Comparison of ENCODE assay signal across 17 cellular contexts in genomic region chr10:58771850-58772249, GRCh38.
DNase-seq lines count a peak whose midpoint lies in the region; ATAC-seq and TF ChIP-seq lines count a peak whose summit lies in the region.
"Had no signal": no experiment of that assay in that cellular context is flagged by ENCODE, and none has a peak within 500 bp of the region (broad histone marks: within the 10 kb centered on the region; RNA-seq: fewer than 3 reads in every experiment).

No MANE protein-coding gene starts in this region.

- H3K27me3 ChIP-seq in left ventricle myocardium inferior (ENCODE audit: low read depth) (no peaks in the 10 kb centered on the region), mesenchymal stem cell (ENCODE audit: control insufficient read depth in 1 of 2, insufficient read depth in 1 of 2, low read length in 2 of 2) (no peaks in the 10 kb centered on the region), psoas muscle (ENCODE audit: insufficient read depth in 3 of 3, low read length in 2 of 3) (no peaks in the 10 kb centered on the region), gastroesophageal sphincter (no peaks in the 10 kb centered on the region), transverse colon (no peaks in the 10 kb centered on the region)
- H3K27me3 ChIP-seq: BLaER1 had no signal

- H3K9me3 ChIP-seq in left ventricle myocardium inferior (replicated peaks) (peaks cover 21% of the 10 kb centered on the region), mesenchymal stem cell (ENCODE audit: control insufficient read depth, low read length) (peaks cover 11% of the 10 kb centered on the region), psoas muscle (peaks cover 6% of the 10 kb centered on the region), gastroesophageal sphincter (peaks cover 0 to 14% (median 0%) of the 10 kb centered on the region in 3 donors), transverse colon (peaks cover 3 to 6% of the 10 kb centered on the region in 2 donors)

- H2AK5ac ChIP-seq in mesenchymal stem cell (ENCODE audit: low read length, severe bottlenecking), result no peak overlapping the region

- no peak overlapping the region for H2BK12ac ChIP-seq in mesenchymal stem cell (ENCODE audit: low read length in 2 of 2)

- intact Hi-C loops in left ventricle myocardium inferior (cut with micrococcal nuclease), result no loop called here
- intact Hi-C loops in left cardiac atrium (cut with DNase I), result no loop called here
- intact Hi-C loops in psoas muscle (cut with DNase I), result no loop called here
- intact Hi-C loops in transverse colon (cut with DNase I; ENCODE audit: low total_unique reads), result no loop called here

- H3K4ac ChIP-seq in mesenchymal stem cell (ENCODE audit: low read depth in 1 of 2, low read length in 2 of 2), result no peak overlapping the region

- no peak overlapping the region for H3K23ac ChIP-seq in mesenchymal stem cell (ENCODE audit: low read length in 2 of 2)

- no peaks in the 10 kb centered on the region for H3K36me3 ChIP-seq in left ventricle myocardium inferior
- peaks cover 0 to 16% of the 10 kb centered on the region in 2 experiments for H3K36me3 ChIP-seq in mesenchymal stem cell (ENCODE audit: control insufficient read depth in 1 of 2, insufficient read depth in 2 of 2, low read depth in 1 of 2, low read length in 2 of 2)
- H3K36me3 ChIP-seq in psoas muscle (ENCODE audit: insufficient read depth in 1 of 2, low read depth in 1 of 2), result no peaks in the 10 kb centered on the region
- no peaks in the 10 kb centered on the region for H3K36me3 ChIP-seq in gastroesophageal sphincter
- H3K36me3 ChIP-seq in transverse colon, result no peaks in the 10 kb centered on the region
- H3K36me3 ChIP-seq: BLaER1 had no signal

- no peak for ATAC-seq in left cardiac atrium
- peak in 2 of 4 donors; percentile 39 to 56 for ATAC-seq in psoas muscle
- ATAC-seq in gastroesophageal sphincter, result no peak
- no peak for ATAC-seq in HG03571 (IDR thresholded peaks at IDR 0.05; ENCODE audit: unreplicated experiment)
- ATAC-seq in HG02623 (IDR thresholded peaks at IDR 0.05; ENCODE audit: unreplicated experiment), result no peak
- ATAC-seq: A549, GM12878, HCT116 had no signal

- H3K18ac ChIP-seq in mesenchymal stem cell (ENCODE audit: low read depth in 1 of 2, low read length in 2 of 2), result no peak overlapping the region

- H4K8ac ChIP-seq in mesenchymal stem cell (ENCODE audit: low read length), result no peak overlapping the region

- no peak overlapping the region for H2AFZ ChIP-seq in mesenchymal stem cell (ENCODE audit: low read depth, low read length)
- H2AFZ ChIP-seq: GM23248 had no signal

- peak overlapping the region; percentile 46 for H3K9ac ChIP-seq in mesenchymal stem cell (ENCODE audit: low read length)
- H3K9ac ChIP-seq: BLaER1, GM23248 had no signal

- no peak overlapping the region for H2BK15ac ChIP-seq in mesenchymal stem cell (ENCODE audit: low read depth, poor library complexity, severe bottlenecking)

- H3K14ac ChIP-seq in mesenchymal stem cell (ENCODE audit: low read length in 2 of 2), result no peak overlapping the region

- H2BK5ac ChIP-seq in mesenchymal stem cell (ENCODE audit: low read depth, low read length, poor library complexity, severe bottlenecking), result no peak overlapping the region

- in situ Hi-C loops in transverse colon (cut with MboI; ENCODE audit: low pct_ligation_motif_present in 1 of 4, low pct_unique_long_range_greater_than_20kb in 1 of 4, low sequenced_read_pairs in 3 of 4), result no loop called here

- H3K4me3 ChIP-seq in left ventricle myocardium inferior (no peak overlapping the region), mesenchymal stem cell (ENCODE audit: insufficient read depth in 1 of 2, low read depth in 1 of 2, low read length in 2 of 2) (no peak overlapping the region), psoas muscle (no peak overlapping the region), gastroesophageal sphincter (no peak overlapping the region), transverse colon (no peak overlapping the region)
- H3K4me3 ChIP-seq: A549, BLaER1, GM12878, GM23248 had no signal

- DNase-seq in left ventricle myocardium inferior (no peak), left cardiac atrium (no peak), mesenchymal stem cell (no peak), psoas muscle (no peak), transverse colon (no peak)
- DNase-seq: Calu3; CD4-positive, alpha-beta memory T cell; DMS79 treated with DMSO at 0.1 percent for 48 hours; GM23248 had no signal

- TF ChIP-seq EP300 in gastroesophageal sphincter (IDR thresholded peaks at IDR 0.05) (no peak), transverse colon (IDR thresholded peaks at IDR 0.05; ENCODE audit: low read depth) (no peak)

- H3K4me2 ChIP-seq in mesenchymal stem cell (ENCODE audit: low read length, poor library complexity, severe bottlenecking), result no peak overlapping the region
- H3K4me2 ChIP-seq: A549, BLaER1 had no signal

- H3K4me1 ChIP-seq in left ventricle myocardium inferior, result peaks cover 22% of the 10 kb centered on the region
- H3K4me1 ChIP-seq in mesenchymal stem cell (ENCODE audit: control insufficient read depth, insufficient read depth, low read depth, low read length), result peaks cover 6% of the 10 kb centered on the region
- H3K4me1 ChIP-seq in psoas muscle, result peaks cover 4% of the 10 kb centered on the region
- H3K4me1 ChIP-seq in gastroesophageal sphincter, result peaks cover 3 to 27% (median 3%) of the 10 kb centered on the region in 3 donors
- peaks cover 0 to 2% (median 0%) of the 10 kb centered on the region in 4 donors for H3K4me1 ChIP-seq in transverse colon
- H3K4me1 ChIP-seq: BLaER1 had no signal

- no peak overlapping the region for H2BK120ac ChIP-seq in mesenchymal stem cell (ENCODE audit: low read depth, low read length)

- H4K91ac ChIP-seq in mesenchymal stem cell (ENCODE audit: low read length), result no peak overlapping the region

- 100% methylated on average over 1 of the region's 1 CpG for WGBS in mesenchymal stem cell
- WGBS in psoas muscle, 3 donors, result 19 to 29% (median 26%) methylated on average over 1 of the region's 1 CpG
- WGBS in gastroesophageal sphincter (ENCODE audit: low coverage in 1 of 2), 2 donors, result 29% methylated on average over 1 of the region's 1 CpG; no CpG with 5 or more reads in 1 of the 2 donors
- 50 to 86% methylated on average over 1 of the region's 1 CpG for WGBS in transverse colon (ENCODE audit: low coverage in 1 of 2), 2 donors

- no peak for TF ChIP-seq CTCF in left ventricle myocardium inferior (IDR thresholded peaks at IDR 0.05; ENCODE audit: borderline replicate concordance)
- no peak for TF ChIP-seq CTCF in psoas muscle (IDR thresholded peaks at IDR 0.05)
- TF ChIP-seq CTCF in gastroesophageal sphincter (IDR thresholded peaks at IDR 0.05), result no peak
- TF ChIP-seq CTCF in transverse colon (IDR thresholded peaks at IDR 0.05), result no peak

- peak overlapping the region; percentile 34 for H3K27ac ChIP-seq in left ventricle myocardium inferior (replicated peaks)
- H3K27ac ChIP-seq in mesenchymal stem cell (ENCODE audit: low read length, poor library complexity, severe bottlenecking), result no peak overlapping the region
- H3K27ac ChIP-seq in psoas muscle, result peak overlapping the region; percentile 76
- H3K27ac ChIP-seq in gastroesophageal sphincter, result no peak overlapping the region
- H3K27ac ChIP-seq in transverse colon, result no peak overlapping the region
- H3K27ac ChIP-seq: 22Rv1, A549, BLaER1, GM23248 had no signal

- H3K79me1 ChIP-seq in mesenchymal stem cell (replicated peaks; ENCODE audit: low read length, poor library complexity, severe bottlenecking), result peaks cover 17% of the 10 kb centered on the region

- no peak for TF ChIP-seq POLR2A in gastroesophageal sphincter (IDR thresholded peaks at IDR 0.05)
- TF ChIP-seq POLR2A in transverse colon (IDR thresholded peaks at IDR 0.05), result no peak

Comparison
In these comparisons a context has a peak if more than half of its experiments do, and no peak if none do; other contexts are left out.
1. H3K27ac ChIP-seq: peak in left ventricle myocardium inferior (single experiment) and psoas muscle (single experiment); none in mesenchymal stem cell (single experiment), gastroesophageal sphincter (0 of 4) and transverse colon (0 of 4).